ENCODE assay signal across 1 cellular context in the genomic region with DNA sequence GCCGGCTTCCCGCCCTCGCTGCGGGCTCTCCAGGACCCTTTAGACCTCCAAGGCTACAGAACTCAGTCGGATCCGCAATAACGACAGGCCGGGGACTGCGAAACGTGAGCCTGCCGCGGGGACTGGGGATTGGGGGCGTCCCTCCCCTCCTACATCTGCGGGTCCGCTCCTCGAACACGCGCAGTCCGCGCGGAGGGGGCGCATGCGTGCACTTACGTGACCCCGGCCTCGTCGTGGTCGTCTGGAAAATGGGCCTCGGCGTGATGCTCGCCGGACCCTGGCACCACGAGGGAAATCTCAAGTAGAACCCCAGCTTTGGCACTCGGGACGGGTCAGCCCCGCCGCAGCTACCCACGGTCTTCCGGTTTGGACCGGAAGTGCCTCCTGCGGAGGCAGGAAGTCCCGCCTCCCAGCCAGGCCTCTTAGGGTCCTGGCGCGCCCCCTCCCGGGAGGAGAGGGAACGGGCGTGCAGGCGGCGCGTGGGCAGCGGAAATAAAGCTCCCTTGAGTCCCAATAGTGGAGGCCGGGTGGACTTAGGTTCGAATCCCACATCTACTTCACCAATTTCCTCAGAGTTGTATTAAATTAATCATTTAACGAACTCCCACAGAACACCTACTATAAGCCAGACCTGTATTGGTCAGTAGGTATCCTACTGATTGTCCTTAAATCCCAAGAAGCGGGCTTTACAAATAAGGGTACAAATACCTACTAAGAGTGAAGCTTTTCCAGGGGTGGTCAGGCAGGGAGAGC.
TF ChIP-seq lines count a peak whose summit lies in the region.

TAF1C (minus strand) TSS at position 373 of the 753 bp plus-strand sequence. CDS start 2,069 bp downstream, outside the sequence.

TF ChIP-seq in H1, 55 proteins besides CTCF, POLR2A, EP300 and RAD21:
- TF ChIP-seq KDM4A (IDR thresholded peaks at IDR 0.05; ENCODE audit: low read depth, low read length, severe bottlenecking) (peak; percentile 90), ZNF274 (IDR thresholded peaks at IDR 0.05; ENCODE audit: borderline replicate concordance, extremely low read depth, low read length) (no peak), RNF2 (IDR thresholded peaks at IDR 0.05; ENCODE audit: borderline replicate concordance, low read depth, low read length, missing control alignments, poor library complexity, severe bottlenecking) (no peak), SP2 (IDR thresholded peaks at IDR 0.05; ENCODE audit: low read length) (peak; percentile 25; the same call in 1 of the 2 replicates), HDAC2 (IDR thresholded peaks at IDR 0.05; ENCODE audit: borderline replicate concordance in 1 of 2, low read depth in 2 of 2, low read length in 2 of 2) (0 out of 4 replicates have a peak, but pooled peaks have one; percentile 63 to 66), SIN3A (conservative IDR thresholded peaks at IDR 0.05 in 1 of 2, IDR thresholded peaks at IDR 0.05 in 1 of 2; ENCODE audit: low read depth in 1 of 2, low read length in 2 of 2) (peak in 1 of 2 experiments; percentile 85; a peak in 2 of 4 replicates), JUND (IDR thresholded peaks at IDR 0.05; ENCODE audit: low read length) (peak; percentile 55; the same call in 1 of the 2 replicates), JUN (IDR thresholded peaks at IDR 0.05; ENCODE audit: low read depth, low read length) (no peak), HDAC6 (IDR thresholded peaks at IDR 0.05; ENCODE audit: low read depth, low read length) (no peak), TAF1 (IDR thresholded peaks at IDR 0.05; ENCODE audit: low read depth, low read length) (0 out of 2 replicates have a peak, but pooled peaks have one; percentile 49), EGR1 (IDR thresholded peaks at IDR 0.05; ENCODE audit: borderline replicate concordance, low read depth, low read length) (peak; percentile 87; the same call in 1 of the 2 replicates), GABPA (IDR thresholded peaks at IDR 0.05; ENCODE audit: borderline replicate concordance, insufficient read depth, low read length) (peak; percentile 98), MAX (IDR thresholded peaks at IDR 0.05) (peak; percentile 73), TCF12 (IDR thresholded peaks at IDR 0.05; ENCODE audit: low read depth, low read length) (no peak), FOSL1 (IDR thresholded peaks at IDR 0.05; ENCODE audit: insufficient read depth, low read depth, low read length) (no peak), RXRA (IDR thresholded peaks at IDR 0.05; ENCODE audit: insufficient read depth, low read depth, low read length) (no peak), RFX5 (IDR thresholded peaks at IDR 0.05; ENCODE audit: borderline replicate concordance, low read depth, low read length) (no peak), SUZ12 (IDR thresholded peaks at IDR 0.05; ENCODE audit: low read length) (no peak), CHD2 (IDR thresholded peaks at IDR 0.05; ENCODE audit: low read length) (no peak), BRCA1 (IDR thresholded peaks at IDR 0.05; ENCODE audit: low read depth, low read length) (no peak), POLR2AphosphoS5 (IDR thresholded peaks at IDR 0.05; ENCODE audit: low read depth, low read length) (0 out of 2 replicates have a peak, but pooled peaks have one; percentile 39), PHF8 (conservative IDR thresholded peaks at IDR 0.05; ENCODE audit: low read depth, low read length) (peak; percentile 94), CREB1 (IDR thresholded peaks at IDR 0.05) (peak; percentile 57; the same call in 1 of the 2 replicates), TBP (IDR thresholded peaks at IDR 0.05; ENCODE audit: low read depth, low read length) (peak; percentile 76), USF2 (IDR thresholded peaks at IDR 0.05; ENCODE audit: low read length) (no peak), TEAD4 (IDR thresholded peaks at IDR 0.05; ENCODE audit: low read depth, low read length) (no peak), RBBP5 (IDR thresholded peaks at IDR 0.05; ENCODE audit: borderline replicate concordance, low read depth, low read length) (peak; percentile 61; the same call in 1 of the 2 replicates), SRF (IDR thresholded peaks at IDR 0.05; ENCODE audit: low read depth, low read length) (no peak), KDM1A (IDR thresholded peaks at IDR 0.05; ENCODE audit: borderline replicate concordance, low read length) (no peak), E2F6 (IDR thresholded peaks at IDR 0.05) (0 out of 2 replicates have a peak, but pooled peaks have one; percentile 53), CHD1 (IDR thresholded peaks at IDR 0.05; ENCODE audit: low read depth, low read length) (no peak), BACH1 (IDR thresholded peaks at IDR 0.05; ENCODE audit: low read length) (peak; percentile 54; the same call in 1 of the 2 replicates), ASH2L (IDR thresholded peaks at IDR 0.05; ENCODE audit: low read length) (peak; percentile 98), BCL11A (IDR thresholded peaks at IDR 0.05; ENCODE audit: low read depth in 2 of 2, low read length in 2 of 2) (no peak)
- TF ChIP-seq, protein P1, sequence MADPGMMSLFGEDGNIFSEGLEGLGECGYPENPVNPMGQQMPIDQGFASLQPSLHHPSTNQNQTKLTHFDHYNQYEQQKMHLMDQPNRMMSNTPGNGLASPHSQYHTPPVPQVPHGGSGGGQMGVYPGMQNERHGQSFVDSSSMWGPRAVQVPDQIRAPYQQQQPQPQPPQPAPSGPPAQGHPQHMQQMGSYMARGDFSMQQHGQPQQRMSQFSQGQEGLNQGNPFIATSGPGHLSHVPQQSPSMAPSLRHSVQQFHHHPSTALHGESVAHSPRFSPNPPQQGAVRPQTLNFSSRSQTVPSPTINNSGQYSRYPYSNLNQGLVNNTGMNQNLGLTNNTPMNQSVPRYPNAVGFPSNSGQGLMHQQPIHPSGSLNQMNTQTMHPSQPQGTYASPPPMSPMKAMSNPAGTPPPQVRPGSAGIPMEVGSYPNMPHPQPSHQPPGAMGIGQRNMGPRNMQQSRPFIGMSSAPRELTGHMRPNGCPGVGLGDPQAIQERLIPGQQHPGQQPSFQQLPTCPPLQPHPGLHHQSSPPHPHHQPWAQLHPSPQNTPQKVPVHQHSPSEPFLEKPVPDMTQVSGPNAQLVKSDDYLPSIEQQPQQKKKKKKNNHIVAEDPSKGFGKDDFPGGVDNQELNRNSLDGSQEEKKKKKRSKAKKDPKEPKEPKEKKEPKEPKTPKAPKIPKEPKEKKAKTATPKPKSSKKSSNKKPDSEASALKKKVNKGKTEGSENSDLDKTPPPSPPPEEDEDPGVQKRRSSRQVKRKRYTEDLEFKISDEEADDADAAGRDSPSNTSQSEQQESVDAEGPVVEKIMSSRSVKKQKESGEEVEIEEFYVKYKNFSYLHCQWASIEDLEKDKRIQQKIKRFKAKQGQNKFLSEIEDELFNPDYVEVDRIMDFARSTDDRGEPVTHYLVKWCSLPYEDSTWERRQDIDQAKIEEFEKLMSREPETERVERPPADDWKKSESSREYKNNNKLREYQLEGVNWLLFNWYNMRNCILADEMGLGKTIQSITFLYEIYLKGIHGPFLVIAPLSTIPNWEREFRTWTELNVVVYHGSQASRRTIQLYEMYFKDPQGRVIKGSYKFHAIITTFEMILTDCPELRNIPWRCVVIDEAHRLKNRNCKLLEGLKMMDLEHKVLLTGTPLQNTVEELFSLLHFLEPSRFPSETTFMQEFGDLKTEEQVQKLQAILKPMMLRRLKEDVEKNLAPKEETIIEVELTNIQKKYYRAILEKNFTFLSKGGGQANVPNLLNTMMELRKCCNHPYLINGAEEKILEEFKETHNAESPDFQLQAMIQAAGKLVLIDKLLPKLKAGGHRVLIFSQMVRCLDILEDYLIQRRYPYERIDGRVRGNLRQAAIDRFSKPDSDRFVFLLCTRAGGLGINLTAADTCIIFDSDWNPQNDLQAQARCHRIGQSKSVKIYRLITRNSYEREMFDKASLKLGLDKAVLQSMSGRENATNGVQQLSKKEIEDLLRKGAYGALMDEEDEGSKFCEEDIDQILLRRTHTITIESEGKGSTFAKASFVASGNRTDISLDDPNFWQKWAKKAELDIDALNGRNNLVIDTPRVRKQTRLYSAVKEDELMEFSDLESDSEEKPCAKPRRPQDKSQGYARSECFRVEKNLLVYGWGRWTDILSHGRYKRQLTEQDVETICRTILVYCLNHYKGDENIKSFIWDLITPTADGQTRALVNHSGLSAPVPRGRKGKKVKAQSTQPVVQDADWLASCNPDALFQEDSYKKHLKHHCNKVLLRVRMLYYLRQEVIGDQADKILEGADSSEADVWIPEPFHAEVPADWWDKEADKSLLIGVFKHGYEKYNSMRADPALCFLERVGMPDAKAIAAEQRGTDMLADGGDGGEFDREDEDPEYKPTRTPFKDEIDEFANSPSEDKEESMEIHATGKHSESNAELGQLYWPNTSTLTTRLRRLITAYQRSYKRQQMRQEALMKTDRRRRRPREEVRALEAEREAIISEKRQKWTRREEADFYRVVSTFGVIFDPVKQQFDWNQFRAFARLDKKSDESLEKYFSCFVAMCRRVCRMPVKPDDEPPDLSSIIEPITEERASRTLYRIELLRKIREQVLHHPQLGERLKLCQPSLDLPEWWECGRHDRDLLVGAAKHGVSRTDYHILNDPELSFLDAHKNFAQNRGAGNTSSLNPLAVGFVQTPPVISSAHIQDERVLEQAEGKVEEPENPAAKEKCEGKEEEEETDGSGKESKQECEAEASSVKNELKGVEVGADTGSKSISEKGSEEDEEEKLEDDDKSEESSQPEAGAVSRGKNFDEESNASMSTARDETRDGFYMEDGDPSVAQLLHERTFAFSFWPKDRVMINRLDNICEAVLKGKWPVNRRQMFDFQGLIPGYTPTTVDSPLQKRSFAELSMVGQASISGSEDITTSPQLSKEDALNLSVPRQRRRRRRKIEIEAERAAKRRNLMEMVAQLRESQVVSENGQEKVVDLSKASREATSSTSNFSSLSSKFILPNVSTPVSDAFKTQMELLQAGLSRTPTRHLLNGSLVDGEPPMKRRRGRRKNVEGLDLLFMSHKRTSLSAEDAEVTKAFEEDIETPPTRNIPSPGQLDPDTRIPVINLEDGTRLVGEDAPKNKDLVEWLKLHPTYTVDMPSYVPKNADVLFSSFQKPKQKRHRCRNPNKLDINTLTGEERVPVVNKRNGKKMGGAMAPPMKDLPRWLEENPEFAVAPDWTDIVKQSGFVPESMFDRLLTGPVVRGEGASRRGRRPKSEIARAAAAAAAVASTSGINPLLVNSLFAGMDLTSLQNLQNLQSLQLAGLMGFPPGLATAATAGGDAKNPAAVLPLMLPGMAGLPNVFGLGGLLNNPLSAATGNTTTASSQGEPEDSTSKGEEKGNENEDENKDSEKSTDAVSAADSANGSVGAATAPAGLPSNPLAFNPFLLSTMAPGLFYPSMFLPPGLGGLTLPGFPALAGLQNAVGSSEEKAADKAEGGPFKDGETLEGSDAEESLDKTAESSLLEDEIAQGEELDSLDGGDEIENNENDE (IDR thresholded peaks at IDR 0.05; ENCODE audit: insufficient replicate concordance, low read length), result no peak
